In genomic region chrX:103310592-103311400, GRCh38 we compare ENCODE assay signal across 9 cellular contexts. TPM values are rescaled to one million over a fixed set of nuclear protein-coding genes. Genes with fewer than 3 reads are reported as not detected.
DNase-seq lines count a peak whose midpoint lies in the region; ATAC-seq, FAIRE-seq and TF ChIP-seq lines count a peak whose summit lies in the region.
"Had no signal": no experiment of that assay in that cellular context is flagged by ENCODE, and none has a peak within 500 bp of the region (broad histone marks: within the 10 kb centered on the region; RNA-seq: fewer than 3 reads in every experiment).

TSS of gene BEX2 (minus strand) at chrX:103310990. CDS start at chrX:103309976, 1,014 bp downstream.

- H3K9ac ChIP-seq in fibroblast of lung (ENCODE audit: insufficient read depth, low read length): no peak within 1 kb of the TSS

- POLR2A ChIA-PET in A549 (lab: Yijun Ruan, JAX): no interaction called here

- peak within 1 kb of the TSS; percentile 54 for H3K4me3 ChIP-seq in A549
- peak within 1 kb of the TSS in 2 of 4 experiments; percentile 49 to 53 for H3K4me3 ChIP-seq in fibroblast of lung (replicated peaks in 1 of 4; ENCODE audit: control extremely low read depth in 1 of 4, insufficient read depth in 1 of 4, low read depth in 3 of 4, low read length in 4 of 4)

- no peak for TF ChIP-seq POLR2A in A549 (IDR thresholded peaks at IDR 0.05; ENCODE audit: low read length)

- peaks cover 4% of the 10 kb centered on the region for H3K4me1 Mint-ChIP-seq in activated T-cell treated with anti-CD3 and anti-CD28 coated beads, Interleukin-2, amount 50 U/mL, for 4 hours (ENCODE audit: low read depth)
- H3K4me1 Mint-ChIP-seq in natural killer cell: peaks cover 0 to 5% of the 10 kb centered on the region in 2 donors
- no peaks in the 10 kb centered on the region for H3K4me1 Mint-ChIP-seq in stimulated activated naive B cell treated with anti-CD40 and anti-IgM and Interleukin-4, amounts not matched to agents 10 μg/mL and 1 μg/mL and 100 μg/mL, for 72 hours

- peak within 1 kb of the TSS; percentile 60 to 85; a peak in 5 of 6 replicates for H3K27ac ChIP-seq in A549
- no peak within 1 kb of the TSS for H3K27ac ChIP-seq in fibroblast of lung (ENCODE audit: insufficient read depth, low read length)

- no peaks in the 10 kb centered on the region for H3K79me2 ChIP-seq in fibroblast of lung (ENCODE audit: control insufficient read depth, insufficient read depth, low read length)

- no peaks in the 10 kb centered on the region for H3K27me3 Mint-ChIP-seq in activated T-cell treated with anti-CD3 and anti-CD28 coated beads, Interleukin-2, amount 50 U/mL, for 4 hours (ENCODE audit: low read depth)
- peaks cover 0 to 8% of the 10 kb centered on the region in 2 donors for H3K27me3 Mint-ChIP-seq in natural killer cell (ENCODE audit: low read depth in 2 of 2)
- H3K27me3 Mint-ChIP-seq in stimulated activated naive B cell treated with anti-CD40 and anti-IgM and Interleukin-4, amounts not matched to agents 10 μg/mL and 1 μg/mL and 100 μg/mL, for 72 hours: peaks cover 0 to 8% of the 10 kb centered on the region in 2 donors

- no peak for TF ChIP-seq EP300 in A549 (IDR thresholded peaks at IDR 0.05)

- no peaks in the 10 kb centered on the region for H4K20me1 ChIP-seq in fibroblast of lung (ENCODE audit: control insufficient read depth, extremely low read depth, insufficient read depth, low read length)

- no peaks in the 10 kb centered on the region for H3K27me3 ChIP-seq in fibroblast of lung (ENCODE audit: control insufficient read depth, insufficient read depth, low read length)

- H3K36me3 ChIP-seq in fibroblast of lung (ENCODE audit: control insufficient read depth, insufficient read depth, low read length): no peaks in the 10 kb centered on the region

- peak within 1 kb of the TSS; percentile 84 for H3K4me2 ChIP-seq in A549
- peak within 1 kb of the TSS; percentile 15 for H3K4me2 ChIP-seq in fibroblast of lung (ENCODE audit: extremely low read depth, insufficient read depth, low read length)

- TF ChIP-seq RAD21 in A549 (conservative IDR thresholded peaks at IDR 0.05 in 1 of 2, IDR thresholded peaks at IDR 0.05 in 1 of 2): no peak

- H3K27ac Mint-ChIP-seq in natural killer cell: peak within 1 kb of the TSS in 1 of 2 donors; percentile 84
- H3K27ac Mint-ChIP-seq in stimulated activated naive B cell treated with anti-CD40 and anti-IgM and Interleukin-4, amounts not matched to agents 10 μg/mL and 1 μg/mL and 100 μg/mL, for 72 hours: peak within 1 kb of the TSS; percentile 69

- intact Hi-C loops in natural killer cell (cut with micrococcal nuclease): loop anchor here (10.0 kb wide), 1 partner anchor 96 kb away; the partner anchor contains the start of gene BEX4

- peak; percentile 93 to 99 for ATAC-seq in A549
- ATAC-seq in GM18870 (IDR thresholded peaks at IDR 0.05; ENCODE audit: unreplicated experiment): peak; percentile 83
- ATAC-seq in HG03159 (IDR thresholded peaks at IDR 0.05; ENCODE audit: unreplicated experiment): peak; percentile 98
- peak; percentile 99 to 100 for ATAC-seq in activated T-cell treated with anti-CD3 and anti-CD28 coated beads, Interleukin-2, amount 50 U/mL, for 4 hours
- peak; percentile 98 to 99 (median 99) for ATAC-seq in natural killer cell
- ATAC-seq in stimulated activated naive B cell treated with anti-CD40 and anti-IgM and Interleukin-4, amounts not matched to agents 10 μg/mL and 1 μg/mL and 100 μg/mL, for 72 hours (replicated peaks): peak; percentile 99 to 100

- H3K4me3 Mint-ChIP-seq in activated T-cell treated with anti-CD3 and anti-CD28 coated beads, Interleukin-2, amount 50 U/mL, for 4 hours: peak within 1 kb of the TSS; percentile 75
- H3K4me3 Mint-ChIP-seq in natural killer cell: peak within 1 kb of the TSS; percentile 82
- peak within 1 kb of the TSS; percentile 71 to 86 for H3K4me3 Mint-ChIP-seq in stimulated activated naive B cell treated with anti-CD40 and anti-IgM and Interleukin-4, amounts not matched to agents 10 μg/mL and 1 μg/mL and 100 μg/mL, for 72 hours

- no peak for FAIRE-seq in A549 (lab: Jason Lieb, UNC)

- H2AFZ ChIP-seq in fibroblast of lung (ENCODE audit: low read length): no peak within 1 kb of the TSS

- H3K9me3 ChIP-seq in A549 (no peaks in the 10 kb centered on the region), fibroblast of lung (ENCODE audit: control insufficient read depth, insufficient read depth, low read depth, low read length) (no peaks in the 10 kb centered on the region)

- H3K9me3 Mint-ChIP-seq in activated T-cell treated with anti-CD3 and anti-CD28 coated beads, Interleukin-2, amount 50 U/mL, for 4 hours: no peaks in the 10 kb centered on the region
- H3K9me3 Mint-ChIP-seq in natural killer cell: no peaks in the 10 kb centered on the region
- no peaks in the 10 kb centered on the region for H3K9me3 Mint-ChIP-seq in stimulated activated naive B cell treated with anti-CD40 and anti-IgM and Interleukin-4, amounts not matched to agents 10 μg/mL and 1 μg/mL and 100 μg/mL, for 72 hours

- H3K4me1 ChIP-seq in A549 (no peaks in the 10 kb centered on the region), fibroblast of lung (ENCODE audit: control insufficient read depth, extremely low read depth, insufficient read depth, low read length) (no peaks in the 10 kb centered on the region)

- DNase-seq in A549 (ENCODE audit: low read depth in 1 of 2, low spot score in 1 of 2): peak; percentile 60 to 72
- DNase-seq in NCI-H69 (lab: John Stamatoyannopoulos, UW): peak; percentile 57
- DNase-seq in activated T-cell treated with anti-CD3 and anti-CD28 coated beads, Interleukin-2, amount 50 U/mL, for 4 hours: peak; percentile 81
- DNase-seq in fibroblast of lung (ENCODE audit: low read depth in 2 of 2): peak; percentile 17 to 42
- peak; percentile 78 for DNase-seq in natural killer cell
- peak; percentile 60 for DNase-seq in stimulated activated naive B cell treated with anti-CD40 and anti-IgM and Interleukin-4, amounts not matched to agents 10 μg/mL and 1 μg/mL and 100 μg/mL, for 72 hours
- DNase-seq: DND-41 had no signal

- under 1% methylated on average over 12 of the region's 51 CpGs for WGBS in A549 (ENCODE audit: missing lambda C conversion rate)

- TF ChIP-seq CTCF in A549 (IDR thresholded peaks at IDR 0.05) (no peak), fibroblast of lung (conservative IDR thresholded peaks at IDR 0.05 in 1 of 2, IDR thresholded peaks at IDR 0.05 in 1 of 2; ENCODE audit: low read depth in 1 of 2, low read length in 2 of 2) (no peak), natural killer cell (IDR thresholded peaks at IDR 0.05) (no peak)

- peaks cover 3% of the 10 kb centered on the region for H3K36me3 Mint-ChIP-seq in activated T-cell treated with anti-CD3 and anti-CD28 coated beads, Interleukin-2, amount 50 U/mL, for 4 hours (ENCODE audit: insufficient read depth)
- H3K36me3 Mint-ChIP-seq in natural killer cell: no peaks in the 10 kb centered on the region
- no peaks in the 10 kb centered on the region for H3K36me3 Mint-ChIP-seq in stimulated activated naive B cell treated with anti-CD40 and anti-IgM and Interleukin-4, amounts not matched to agents 10 μg/mL and 1 μg/mL and 100 μg/mL, for 72 hours

- CTCF ChIA-PET in A549 (lab: Yijun Ruan, JAX): no interaction called here

TF ChIP-seq in A549, 52 proteins besides CTCF, POLR2A, EP300 and RAD21:
- 0 out of 2 replicates have a peak, but pooled peaks have one; percentile 18 for TF ChIP-seq MAX (IDR thresholded peaks at IDR 0.05)
- peak; percentile 6; the same call in 1 of the 2 replicates for TF ChIP-seq PHF8 (IDR thresholded peaks at IDR 0.05; ENCODE audit: borderline replicate concordance, low read depth)
- no peak for TF ChIP-seq JUNB (IDR thresholded peaks at IDR 0.05)
- TF ChIP-seq USF2 (IDR thresholded peaks at IDR 0.05): peak; percentile 88

RNA-seq across cellular contexts. Expression of gene BEX2, which starts in this region (rescaled TPM):
- 16.9 and 19.8 TPM in 2 replicates for polyA plus RNA-seq in A549 (2011; rRNA removed)
- polyA plus RNA-seq in A549 (2012; cell fraction: cytosol; rRNA removed): 2.0 and 2.8 TPM in 2 replicates
- 0.90 and 1.5 TPM in 2 replicates for polyA plus RNA-seq in A549 (2012; cell fraction: nucleus; rRNA removed)
- polyA plus RNA-seq in A549 (2017; fragmentation: RNase III; extraction: RNeasy Plus Mini Kit Qiagen cat#74134 plus additional on column Dnase treatment): 2.5 to 3.2 TPM (median 2.8 TPM) in 3 replicates
- 2.5 TPM in 2 replicates for polyA minus RNA-seq in A549 (2011; rRNA and poly(A)+ RNA removed)
- total RNA-seq in activated T-cell treated with anti-CD3 and anti-CD28 coated beads, Interleukin-2, amount 50 U/mL, for 4 hours: 10 to 100 TPM; 16.0 to 17.9 (median 16.5) TPM
- total RNA-seq in fibroblast of lung: 2.8 and 5.9 TPM in 2 replicates
- 0.32 TPM in 2 replicates for polyA plus RNA-seq in fibroblast of lung
- 0.30 and 0.36 TPM in 2 replicates for polyA plus RNA-seq in fibroblast of lung (2012)
- not detected in 2 replicates for polyA minus RNA-seq in fibroblast of lung (ENCODE audit: low replicate concordance)
- total RNA-seq in natural killer cell: 10 to 100 TPM; 11.6 to 25.2 (median 16.8) TPM

Comparison
In these comparisons a context has a peak if more than half of its experiments do, and no peak if none do; other contexts are left out.
1. DNase-seq: peak in every context shown above with its lines; median percentile 81 in activated T-cell treated with anti-CD3 and anti-CD28 coated beads, Interleukin-2, amount 50 U/mL, for 4 hours; 78 in natural killer cell; 66 in A549; 60 in stimulated activated naive B cell treated with anti-CD40 and anti-IgM and Interleukin-4, amounts not matched to agents 10 μg/mL and 1 μg/mL and 100 μg/mL, for 72 hours; 57 in NCI-H69; 30 in fibroblast of lung.